In genomic region chr11:17145972-17146371, GRCh38 we compare ENCODE assay signal across 1 cellular context.
TF ChIP-seq lines count a peak whose summit lies in the region.

No MANE protein-coding gene starts in this region.

TF ChIP-seq in WTC11, 78 proteins besides CTCF, POLR2A, EP300 and RAD21 (continued from another document):
- TF ChIP-seq ZSCAN18 (CRISPR knock-in tag; IDR thresholded peaks at IDR 0.05) (no peak), ESRRA (CRISPR knock-in tag; IDR thresholded peaks at IDR 0.05; ENCODE audit: borderline replicate concordance) (no peak), CREB1 (CRISPR knock-in tag; IDR thresholded peaks at IDR 0.05) (no peak), PREB (CRISPR knock-in tag; IDR thresholded peaks at IDR 0.05; ENCODE audit: borderline replicate concordance) (no peak), E2F5 (CRISPR knock-in tag; IDR thresholded peaks at IDR 0.05) (no peak), IRF1 (CRISPR knock-in tag; IDR thresholded peaks at IDR 0.05) (no peak), GRHL2 (CRISPR knock-in tag; IDR thresholded peaks at IDR 0.05; ENCODE audit: insufficient replicate concordance, severe bottlenecking) (no peak), HMGA2 (CRISPR knock-in tag; IDR thresholded peaks at IDR 0.05) (no peak), ZNF219 (CRISPR knock-in tag; IDR thresholded peaks at IDR 0.05; ENCODE audit: borderline replicate concordance) (no peak), MYBL2 (CRISPR knock-in tag; IDR thresholded peaks at IDR 0.05) (no peak), ZNF416 (CRISPR knock-in tag; IDR thresholded peaks at IDR 0.05) (no peak), NR1H2 (CRISPR knock-in tag; IDR thresholded peaks at IDR 0.05) (no peak), AFF4 (CRISPR knock-in tag; IDR thresholded peaks at IDR 0.05; ENCODE audit: borderline replicate concordance) (no peak), OVOL2 (CRISPR knock-in tag; IDR thresholded peaks at IDR 0.05; ENCODE audit: borderline replicate concordance) (no peak), FOXP1 (CRISPR knock-in tag; IDR thresholded peaks at IDR 0.05; ENCODE audit: borderline replicate concordance) (no peak), ZNF232 (CRISPR knock-in tag; IDR thresholded peaks at IDR 0.05) (no peak), NR3C1 (CRISPR knock-in tag; conservative IDR thresholded peaks at IDR 0.05; ENCODE audit: low read depth) (no peak)
